In genomic region chr16:30084816-30085159, GRCh38 we compare ENCODE assay signal across 17 cellular contexts. TPM values are rescaled to one million over a fixed set of nuclear protein-coding genes. Genes with fewer than 3 reads are reported as not detected.
A peak's percentile ranks its signal among the peaks of the same experiment; 100 is the strongest.
DNase-seq lines count a peak whose midpoint lies in the region; FAIRE-seq and TF ChIP-seq lines count a peak whose summit lies in the region.
"Had no signal": no experiment of that assay in that cellular context is flagged by ENCODE, and none has a peak within 500 bp of the region (broad histone marks: within the 10 kb centered on the region; RNA-seq: fewer than 3 reads in every experiment).

No MANE protein-coding gene starts in this region.

- H3K9ac ChIP-seq in GM23248 (peak overlapping the region; percentile 21; the same call in 1 of the 2 replicates), kidney (ENCODE audit: low read length in 2 of 2) (no peak overlapping the region), subcutaneous abdominal adipose tissue (ENCODE audit: low read length in 5 of 5) (no peak overlapping the region)

- no peak overlapping the region for H3K27ac ChIP-seq in GM23248
- H3K27ac ChIP-seq in ascending aorta: peak overlapping the region; percentile 48 to 76
- H3K27ac ChIP-seq in kidney (ENCODE audit: low read depth in 2 of 2, low read length in 2 of 2): no peak overlapping the region
- peak overlapping the region; percentile 76 for H3K27ac ChIP-seq in subcutaneous abdominal adipose tissue (ENCODE audit: low read depth, low read length)
- no peak overlapping the region for H3K27ac ChIP-seq in Peyer's patch
- H3K27ac ChIP-seq: prostate gland had no signal

- peaks cover 31% of the 10 kb centered on the region for H3F3A ChIP-seq in GM23248 (ENCODE audit: insufficient read depth)

- H3K27me3 ChIP-seq in GM23248 (replicated peaks; ENCODE audit: insufficient read depth) (no peaks in the 10 kb centered on the region), ascending aorta (no peaks in the 10 kb centered on the region), subcutaneous abdominal adipose tissue (ENCODE audit: control insufficient read depth in 5 of 5, insufficient read depth in 4 of 5, low read length in 5 of 5) (no peaks in the 10 kb centered on the region), Peyer's patch (no peaks in the 10 kb centered on the region)

- DNase-seq in GM23248 (no peak), ascending aorta (ENCODE audit: low spot score in 2 of 2) (peak in 1 of 2 donors; percentile 77), kidney (peak; percentile 94), Peyer's patch (no peak), erythroblast (lab: John Stamatoyannopoulos, UW) (no peak)
- no peak for DNase-seq in stimulated activated CD4-positive, alpha-beta T cell treated with anti-CD3 and anti-CD28 coated beads, Interleukin-2, amount 100 ng/mL, for 48 hours
- DNase-seq: activated naive CD4-positive, alpha-beta T cell treated with anti-CD3 and anti-CD28 coated beads for 36 hours; endodermal cell; GOT3; NCI-H524; stimulated activated CD4-positive, alpha-beta T cell treated with anti-CD3 and anti-CD28 coated beads, Interleukin-12 subunit alpha, Interleukin-12 subunit beta, amount 100 ng/mL, for 4 hours; T-cell had no signal

- WGBS in GM23248 (ENCODE audit: low coverage in 1 of 2, low lambda C conversion rate in 2 of 2, missing lambda C conversion rate in 2 of 2), 2 experiments: 47 to 52% methylated on average over 8 to 17 of the region's 17 CpGs

- no peak for TF ChIP-seq POLR2A in Peyer's patch (IDR thresholded peaks at IDR 0.05)
- no peak for TF ChIP-seq POLR2A in erythroblast (IDR thresholded peaks at IDR 0.05; ENCODE audit: low read length)

- no peak overlapping the region for H3K4me2 ChIP-seq in GM23248 (ENCODE audit: unreplicated experiment)

- H3K4me1 ChIP-seq in GM23248 (ENCODE audit: insufficient read depth) (peaks cover 5% of the 10 kb centered on the region; the same call in 1 of the 2 replicates), ascending aorta (peaks cover 0 to 3% of the 10 kb centered on the region in 2 donors), kidney (ENCODE audit: control insufficient read depth in 1 of 2, insufficient read depth in 1 of 2, low read depth in 1 of 2, low read length in 2 of 2) (peaks cover 0 to 2% of the 10 kb centered on the region in 2 donors), subcutaneous abdominal adipose tissue (ENCODE audit: control insufficient read depth in 5 of 5, insufficient read depth in 5 of 5, low read length in 5 of 5) (peaks cover 2 to 11% (median 10%) of the 10 kb centered on the region in 5 donors), Peyer's patch (no peaks in the 10 kb centered on the region)
- H3K4me1 ChIP-seq: prostate gland had no signal

- peaks cover 15% of the 10 kb centered on the region; the same call in 1 of the 2 replicates for H3K36me3 ChIP-seq in GM23248 (ENCODE audit: low read depth)
- H3K36me3 ChIP-seq in ascending aorta: peaks cover 47 to 56% of the 10 kb centered on the region in 2 donors
- peaks cover 23 to 33% of the 10 kb centered on the region in 2 donors for H3K36me3 ChIP-seq in kidney (ENCODE audit: control insufficient read depth in 1 of 2, insufficient read depth in 2 of 2, low read length in 2 of 2)
- peaks cover 0 to 54% (median 45%) of the 10 kb centered on the region in 5 donors for H3K36me3 ChIP-seq in subcutaneous abdominal adipose tissue (ENCODE audit: control insufficient read depth in 5 of 5, insufficient read depth in 5 of 5, low read length in 5 of 5)
- H3K36me3 ChIP-seq in Peyer's patch: peaks cover 0 to 55% (median 0%) of the 10 kb centered on the region in 3 donors

- H3K9me3 ChIP-seq in GM23248 (ENCODE audit: low read depth): no peaks in the 10 kb centered on the region
- H3K9me3 ChIP-seq in ascending aorta: no peaks in the 10 kb centered on the region
- no peaks in the 10 kb centered on the region for H3K9me3 ChIP-seq in kidney (ENCODE audit: control insufficient read depth in 1 of 2, low read length in 2 of 2)
- H3K9me3 ChIP-seq in subcutaneous abdominal adipose tissue (ENCODE audit: control insufficient read depth in 5 of 5, low read length in 5 of 5): no peaks in the 10 kb centered on the region
- no peaks in the 10 kb centered on the region for H3K9me3 ChIP-seq in Peyer's patch
- H3K9me3 ChIP-seq: prostate gland had no signal

- H3K79me2 ChIP-seq in GM23248 (ENCODE audit: insufficient read depth): peaks cover 36% of the 10 kb centered on the region

- H3K4me3 ChIP-seq in GM23248: no peak overlapping the region
- no peak overlapping the region for H3K4me3 ChIP-seq in ascending aorta
- no peak overlapping the region for H3K4me3 ChIP-seq in kidney (ENCODE audit: low read length in 2 of 2)
- no peak overlapping the region for H3K4me3 ChIP-seq in subcutaneous abdominal adipose tissue (ENCODE audit: low read depth in 1 of 5, low read length in 5 of 5)
- H3K4me3 ChIP-seq in Peyer's patch: no peak overlapping the region
- H3K4me3 ChIP-seq: prostate gland had no signal

- H2AFZ ChIP-seq in GM23248: no peak overlapping the region

- intact Hi-C loops in ascending aorta (cut with DNase I): no loop called here
- intact Hi-C loops in kidney (cut with DNase I): no loop called here

- in situ Hi-C loops in GM23248 (cut with MboI): no loop called here

- TF ChIP-seq CTCF in ascending aorta (IDR thresholded peaks at IDR 0.05): no peak
- no peak for TF ChIP-seq CTCF in kidney (IDR thresholded peaks at IDR 0.05; ENCODE audit: borderline replicate concordance, extremely low read depth, insufficient read depth)
- no peak for TF ChIP-seq CTCF in Peyer's patch (IDR thresholded peaks at IDR 0.05)

- no peaks in the 10 kb centered on the region for H4K20me1 ChIP-seq in GM23248 (ENCODE audit: insufficient read depth)

- H3K9me2 ChIP-seq in GM23248 (ENCODE audit: insufficient read depth): no peaks in the 10 kb centered on the region

- FAIRE-seq in kidney (lab: Jason Lieb, UNC): no peak
- FAIRE-seq: colon had no signal

RNA-seq across cellular contexts. Expression of gene TBX6, which starts 6.9 kb away (rescaled TPM):
- 0.11 TPM in 1 of 2 replicates, not detected in the other for total RNA-seq in GM23248 (2014; rRNA removed; shearing (Covaris generic))
- polyA plus RNA-seq in GM23248 (2016; fragmentation: Nextera tagmentation; extraction: Ambion mirVana) (0.13 and 0.20 TPM in 2 replicates), kidney (ENCODE audit: insufficient read depth, low read depth, low replicate concordance) (0.62 TPM)
- total RNA-seq in ascending aorta (0.75 TPM), kidney (1.6 TPM), Peyer's patch (1 to 10 TPM in 3 of 4 donors, under 1 TPM in 1; 0.53 to 3.4 (median 2.2) TPM)
- total RNA-seq: G401 had no signal
- polyA plus RNA-seq: neural cell had no signal

RNA-seq across cellular contexts. Expression of gene PPP4C, which starts 9.0 kb away (rescaled TPM):
- 135 and 168 TPM in 2 replicates for total RNA-seq in GM23248 (2014; rRNA removed; shearing (Covaris generic))
- polyA plus RNA-seq in GM23248 (2016; fragmentation: Nextera tagmentation; extraction: Ambion mirVana) (205 and 210 TPM in 2 replicates), kidney (ENCODE audit: insufficient read depth, low read depth, low replicate concordance) (107 TPM)
- total RNA-seq in ascending aorta (50.7 TPM), kidney (78.8 TPM), Peyer's patch (10 to 100 TPM; 43.7 to 79.4 (median 56.6) TPM)

RNA-seq across cellular contexts. Expression of gene YPEL3, which starts 11.2 kb away (rescaled TPM):
- 62.6 and 100.0 TPM in 2 replicates for total RNA-seq in GM23248 (2014; rRNA removed; shearing (Covaris generic))
- polyA plus RNA-seq in GM23248 (2016; fragmentation: Nextera tagmentation; extraction: Ambion mirVana) (192 and 200 TPM in 2 replicates), kidney (ENCODE audit: insufficient read depth, low read depth, low replicate concordance) (107 TPM)
- total RNA-seq in ascending aorta (98.6 TPM), kidney (40.0 TPM), Peyer's patch (100 to 1,000 TPM in 2 of 4 donors, 10 to 100 TPM in 2; 85.8 to 144 (median 113) TPM)
- total RNA-seq: G401 had no signal

RNA-seq across cellular contexts. Expression of gene ALDOA, which starts 19.2 kb away (rescaled TPM):
- total RNA-seq in GM23248 (2014; rRNA removed; shearing (Covaris generic)): 1,441 and 1,602 TPM in 2 replicates
- polyA plus RNA-seq in GM23248 (2016; fragmentation: Nextera tagmentation; extraction: Ambion mirVana) (2,742 and 2,900 TPM in 2 replicates), kidney (ENCODE audit: insufficient read depth, low read depth, low replicate concordance) (1,506 TPM)
- total RNA-seq in ascending aorta (1,202 TPM), kidney (1,017 TPM), Peyer's patch (1,000 to 10,000 TPM in 1 of 4 donors, 100 to 1,000 TPM in 3; 427 to 1,063 (median 887) TPM)

RNA-seq across cellular contexts. Expression of gene GDPD3, which starts 28.5 kb away (rescaled TPM):
- 0.22 TPM in 1 of 2 replicates, not detected in the other for total RNA-seq in GM23248 (2014; rRNA removed; shearing (Covaris generic))
- polyA plus RNA-seq in GM23248 (2016; fragmentation: Nextera tagmentation; extraction: Ambion mirVana) (1.1 and 1.2 TPM in 2 replicates), kidney (ENCODE audit: insufficient read depth, low read depth, low replicate concordance) (17.7 TPM)
- total RNA-seq in ascending aorta (0.53 TPM), kidney (3.6 TPM), Peyer's patch (10 to 100 TPM in 3 of 4 donors, 1 to 10 TPM in 1; 9.1 to 25.6 (median 14.6) TPM)
- total RNA-seq: G401 had no signal

Comparison
In these comparisons a context has a peak if more than half of its experiments do, and no peak if none do; other contexts are left out.
1. H3K27ac ChIP-seq: peak in ascending aorta (2 of 2) and subcutaneous abdominal adipose tissue (single experiment); none in GM23248 (single experiment), kidney (0 of 2) and Peyer's patch (0 of 4).